ENCODE assay signal across 1 cellular context in the genomic region with DNA sequence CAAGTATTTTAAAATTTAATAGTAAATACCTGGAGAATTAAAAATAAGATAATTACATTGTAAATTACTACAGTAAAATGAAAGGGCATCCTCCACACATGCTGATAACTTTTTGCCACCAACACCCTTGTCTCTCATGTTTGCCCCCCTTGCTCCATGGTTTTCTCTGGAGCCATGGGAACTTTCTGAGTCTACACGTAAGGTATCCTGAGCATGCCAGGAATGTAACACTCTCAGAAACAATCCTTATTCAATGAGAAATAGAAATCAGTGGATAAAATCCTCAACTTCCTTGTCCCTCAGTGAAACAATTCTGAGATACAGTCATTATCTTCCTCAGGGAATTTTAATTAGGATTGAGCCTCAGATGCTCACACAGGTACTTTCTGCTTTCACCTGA.
TF ChIP-seq lines count a peak whose summit lies in the region.

No MANE protein-coding gene starts in this region.

TF ChIP-seq in H1, 55 proteins besides CTCF, POLR2A, EP300 and RAD21:
- no peak for TF ChIP-seq RFX5 (IDR thresholded peaks at IDR 0.05; ENCODE audit: borderline replicate concordance, low read depth, low read length)
- TF ChIP-seq JUN (IDR thresholded peaks at IDR 0.05; ENCODE audit: low read depth, low read length): peak; percentile 73; the same call in 1 of the 2 replicates
- no peak for TF ChIP-seq FOSL1 (IDR thresholded peaks at IDR 0.05; ENCODE audit: insufficient read depth, low read depth, low read length)
- TF ChIP-seq, protein P1, sequence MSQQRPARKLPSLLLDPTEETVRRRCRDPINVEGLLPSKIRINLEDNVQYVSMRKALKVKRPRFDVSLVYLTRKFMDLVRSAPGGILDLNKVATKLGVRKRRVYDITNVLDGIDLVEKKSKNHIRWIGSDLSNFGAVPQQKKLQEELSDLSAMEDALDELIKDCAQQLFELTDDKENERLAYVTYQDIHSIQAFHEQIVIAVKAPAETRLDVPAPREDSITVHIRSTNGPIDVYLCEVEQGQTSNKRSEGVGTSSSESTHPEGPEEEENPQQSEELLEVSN (IDR thresholded peaks at IDR 0.05): 0 out of 2 replicates have a peak, but pooled peaks have one; percentile 21
- 0 out of 2 replicates have a peak, but pooled peaks have one; percentile 18 for TF ChIP-seq JUND (IDR thresholded peaks at IDR 0.05; ENCODE audit: low read length)
- TF ChIP-seq RBBP5 (IDR thresholded peaks at IDR 0.05; ENCODE audit: borderline replicate concordance, low read depth, low read length): no peak
- peak; percentile 96 for TF ChIP-seq TEAD4 (IDR thresholded peaks at IDR 0.05; ENCODE audit: low read depth, low read length)
